In genomic region chr1:58818991-58819390, GRCh38 we compare ENCODE assay signal across 17 cellular contexts.
"Had no signal": no experiment of that assay in that cellular context is flagged by ENCODE, and none has a peak within 500 bp of the region (broad histone marks: within the 10 kb centered on the region; RNA-seq: fewer than 3 reads in every experiment).

No MANE protein-coding gene starts in this region.

- H3K79me2 ChIP-seq: parathyroid adenoma had no signal

- H2AFZ ChIP-seq: parathyroid adenoma had no signal

- ATAC-seq: activated naive CD4-positive, alpha-beta T cell treated with anti-CD3 and anti-CD28 coated beads, Interleukin-2, amount 50 U/mL, for 72 hours; activated T-helper 17 cell treated with anti-CD3 and anti-CD28 coated beads, Interleukin-2, amount 50 U/mL, for 72 hours; effector memory CD8-positive, alpha-beta T cell; lower lobe of right lung; naive thymus-derived CD8-positive, alpha-beta T cell; right cardiac atrium; stimulated activated naive CD8-positive, alpha-beta T cell treated with anti-CD3 and anti-CD28 coated beads, Interleukin-15, Interleukin-2, amounts not matched to agents 100 U/mL and 50 U/mL, for 24 hours had no signal

- H3K36me3 Mint-ChIP-seq: activated naive CD4-positive, alpha-beta T cell treated with anti-CD3 and anti-CD28 coated beads, Interleukin-2, amount 50 U/mL, for 72 hours; naive thymus-derived CD8-positive, alpha-beta T cell had no signal

- H3K36me3 ChIP-seq: lower lobe of right lung had no signal

- H3K9me3 Mint-ChIP-seq: activated naive CD4-positive, alpha-beta T cell treated with anti-CD3 and anti-CD28 coated beads, Interleukin-2, amount 50 U/mL, for 72 hours; activated T-cell treated with anti-CD3 and anti-CD28 coated beads, Interleukin-2, amount 50 U/mL, for 24 hours; activated T-helper 17 cell treated with anti-CD3 and anti-CD28 coated beads, Interleukin-2, amount 50 U/mL, for 72 hours; effector memory CD8-positive, alpha-beta T cell; naive thymus-derived CD8-positive, alpha-beta T cell had no signal

- H3K27me3 Mint-ChIP-seq: activated T-cell treated with anti-CD3 and anti-CD28 coated beads, Interleukin-2, amount 50 U/mL, for 24 hours; activated T-helper 17 cell treated with anti-CD3 and anti-CD28 coated beads, Interleukin-2, amount 50 U/mL, for 72 hours; effector memory CD8-positive, alpha-beta T cell; naive thymus-derived CD8-positive, alpha-beta T cell had no signal

- H3K4me1 Mint-ChIP-seq: activated T-helper 17 cell treated with anti-CD3 and anti-CD28 coated beads, Interleukin-2, amount 50 U/mL, for 72 hours had no signal

- H3K4me3 ChIP-seq: lower lobe of right lung had no signal

- H3K9me3 ChIP-seq: lower lobe of right lung had no signal

- H3K27ac Mint-ChIP-seq: activated naive CD4-positive, alpha-beta T cell treated with anti-CD3 and anti-CD28 coated beads, Interleukin-2, amount 50 U/mL, for 72 hours; activated T-cell treated with anti-CD3 and anti-CD28 coated beads, Interleukin-2, amount 50 U/mL, for 24 hours; activated T-helper 17 cell treated with anti-CD3 and anti-CD28 coated beads, Interleukin-2, amount 50 U/mL, for 72 hours; effector memory CD8-positive, alpha-beta T cell had no signal

- H3K27ac ChIP-seq: parathyroid adenoma had no signal

- H3K9ac ChIP-seq: parathyroid adenoma had no signal

- H3K4me3 Mint-ChIP-seq: activated T-cell treated with anti-CD3 and anti-CD28 coated beads, Interleukin-2, amount 50 U/mL, for 24 hours; activated T-helper 17 cell treated with anti-CD3 and anti-CD28 coated beads, Interleukin-2, amount 50 U/mL, for 72 hours; effector memory CD8-positive, alpha-beta T cell; naive thymus-derived CD8-positive, alpha-beta T cell had no signal

- DNase-seq: activated CD4-positive, alpha-beta T cell treated with anti-CD3 and anti-CD28 coated beads, Interleukin-2, amount 50 U/mL, for 4 hours; activated CD8-positive, alpha-beta memory T cell treated with anti-CD3 and anti-CD28 coated beads for 24 hours; activated CD8-positive, alpha-beta memory T cell treated with anti-CD3 and anti-CD28 coated beads, Interleukin-2, amount 50 U/mL, for 4 hours; activated T-cell treated with anti-CD3 and anti-CD28 coated beads, Interleukin-2, amount 50 U/mL, for 24 hours; central memory CD4-positive, alpha-beta T cell; effector memory CD8-positive, alpha-beta T cell; kidney; lower lobe of right lung; naive thymus-derived CD8-positive, alpha-beta T cell; right cardiac atrium; stimulated activated CD4-positive, alpha-beta T cell treated with anti-CD3 and anti-CD28 coated beads, Interleukin-12 subunit alpha, Interleukin-12 subunit beta, amount 100 ng/mL, for 4 hours; stimulated activated CD4-positive, alpha-beta T cell treated with anti-CD3 and anti-CD28 coated beads, Interleukin-4, amount 100 ng/mL, for 4 hours; stimulated activated naive CD8-positive, alpha-beta T cell treated with anti-CD3 and anti-CD28 coated beads, Interleukin-15, Interleukin-2, amounts not matched to agents 100 U/mL and 50 U/mL, for 24 hours; T-helper 9 cell had no signal
